In the genomic region with DNA sequence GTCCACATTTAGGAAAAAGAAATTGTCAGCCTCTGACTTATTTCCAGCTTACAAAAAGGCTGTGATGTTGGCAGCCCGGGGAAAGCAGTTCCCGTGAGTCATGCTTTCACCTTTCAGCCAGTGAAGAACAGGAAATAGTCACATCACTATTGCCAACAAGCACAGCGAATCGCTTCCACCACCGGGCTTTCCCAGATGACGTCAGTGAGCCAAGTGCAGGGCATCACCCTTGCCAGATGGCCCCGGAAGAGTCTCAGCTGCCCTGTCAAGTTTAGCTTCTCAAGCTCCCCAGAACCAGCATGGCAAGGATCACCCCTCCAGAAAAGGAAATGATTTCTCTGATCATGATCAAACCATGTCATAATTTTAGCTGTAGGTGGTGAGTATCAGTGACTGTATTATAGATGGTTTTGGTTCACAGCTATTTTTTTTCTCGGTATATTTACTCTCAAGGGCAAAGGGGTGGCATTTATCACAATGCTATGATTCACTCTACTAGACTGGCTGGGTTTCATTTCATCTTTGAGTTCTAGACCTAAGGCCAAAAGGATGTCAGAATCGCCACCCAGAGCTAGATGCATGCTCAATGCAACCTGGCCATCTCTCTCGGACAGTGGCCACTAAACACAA, we compare ENCODE assay signal across 8 cellular contexts.
DNase-seq lines count a peak whose midpoint lies in the region; ATAC-seq and TF ChIP-seq lines count a peak whose summit lies in the region.

No MANE protein-coding gene starts in this region.

- H3K4me3 ChIP-seq in WERI-Rb-1 (ENCODE audit: low read depth, low read length) = no peak overlapping the region

- H3K27me3 ChIP-seq in WERI-Rb-1 (ENCODE audit: insufficient read depth, low read depth, severe bottlenecking) = no peaks in the 10 kb centered on the region

- in situ Hi-C loops in GM13977 (cut with MboI; ENCODE audit: low pct_unique_long_range_greater_than_20kb, low sequenced_read_pairs, unreplicated experiment) = no loop called here
- in situ Hi-C loops in T47D (cut with HindIII; ENCODE audit: low pct_unique_long_range_greater_than_20kb, low sequenced_read_pairs) = no loop called here

- TF ChIP-seq CTCF in GM13977 (IDR thresholded peaks at IDR 0.05; ENCODE audit: extremely low read depth, insufficient read depth, missing control alignments) = no peak
- no peak for TF ChIP-seq CTCF in WERI-Rb-1 (IDR thresholded peaks at IDR 0.05; ENCODE audit: low read depth, low read length)

- no peak overlapping the region for H3K27ac ChIP-seq in WERI-Rb-1

- no peaks in the 10 kb centered on the region for H3K36me3 ChIP-seq in WERI-Rb-1

- no peaks in the 10 kb centered on the region for H3K9me3 ChIP-seq in WERI-Rb-1 (ENCODE audit: severe bottlenecking)

- ATAC-seq in HG02623 (IDR thresholded peaks at IDR 0.05; ENCODE audit: unreplicated experiment) = peak; percentile 95

- DNase-seq in GM13977 (ENCODE audit: low spot score) (peak; percentile 77), NCI-H1436 (lab: John Stamatoyannopoulos, UW) (peak; percentile 87), WERI-Rb-1 (peak; percentile 14), T47D (ENCODE audit: low read depth in 1 of 2, low spot score in 1 of 2) (peak; percentile 74 to 88), kidney glomerular epithelial cell (lab: John Stamatoyannopoulos, UW) (peak; percentile 95), DMS79 treated with DMSO at 0.1 percent for 48 hours (lab: John Stamatoyannopoulos, UW) (no peak)
- DNase-seq in stimulated activated CD4-positive, alpha-beta T cell treated with anti-CD3 and anti-CD28 coated beads, Interleukin-2, amount 100 ng/mL, for 48 hours = peak; percentile 81 to 89
